ENCODE assay signal across 9 cellular contexts in the genomic region with DNA sequence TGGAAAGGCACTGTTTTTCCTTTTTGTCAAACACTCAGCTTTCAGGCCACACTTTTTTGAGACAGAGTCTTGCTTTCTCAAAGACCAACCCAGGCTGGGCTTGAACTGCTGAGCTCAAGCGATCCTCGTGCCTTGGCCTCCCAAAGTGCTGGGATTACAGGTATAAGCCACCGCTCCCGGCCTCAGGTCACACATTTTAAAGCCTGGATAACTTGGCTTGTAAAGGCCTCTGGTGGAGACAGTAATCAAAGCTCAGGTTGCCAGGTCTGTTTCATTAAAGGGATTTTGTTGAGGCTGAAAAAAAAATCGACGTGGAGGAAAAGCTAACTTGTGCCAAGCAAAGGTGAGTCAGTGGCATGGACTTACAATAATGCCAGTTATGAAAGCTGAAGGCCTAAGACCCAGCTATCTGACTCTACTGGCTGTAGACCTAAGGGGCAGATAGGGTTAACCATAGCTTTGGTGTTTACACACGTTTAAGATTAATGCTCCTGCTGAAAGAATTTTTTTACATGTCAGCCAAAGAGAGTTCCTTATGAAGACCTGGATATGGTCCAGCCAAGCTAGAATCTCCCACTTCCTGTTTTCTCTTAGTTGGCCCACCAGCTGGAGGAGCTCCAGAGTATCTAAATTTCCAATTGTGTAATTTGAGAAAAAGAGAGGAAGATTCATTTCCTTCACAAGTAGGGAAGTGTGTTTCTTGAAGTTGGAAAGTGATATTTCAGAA. TPM values are rescaled to one million over a fixed set of nuclear protein-coding genes. Genes with fewer than 3 reads are reported as not detected.
DNase-seq lines count a peak whose midpoint lies in the region; ATAC-seq, FAIRE-seq and TF ChIP-seq lines count a peak whose summit lies in the region.
"Had no signal": no experiment of that assay in that cellular context is flagged by ENCODE, and none has a peak within 500 bp of the region (broad histone marks: within the 10 kb centered on the region; RNA-seq: fewer than 3 reads in every experiment).

No MANE protein-coding gene starts in this region.

- DNase-seq in C1 segment of cervical spinal cord (lab: John Stamatoyannopoulos, UW), result peak in 8 of 14 donors; percentile 3 to 21 (median 14)
- no peak for DNase-seq in GM13977 (ENCODE audit: low spot score)
- peak; percentile 36 to 63 for DNase-seq in NOMO-1 (lab: John Stamatoyannopoulos, UW; ENCODE audit: unreplicated experiment in 2 of 2)
- DNase-seq in astrocyte (ENCODE audit: low read depth), result peak; percentile 95
- peak; percentile 57 for DNase-seq in small intestine

- H3K4me2 ChIP-seq in astrocyte (ENCODE audit: low read length), result peak overlapping the region; percentile 95

- H3K9ac ChIP-seq in astrocyte (ENCODE audit: low read length), result peak overlapping the region; percentile 92
- H3K9ac ChIP-seq in iPS-18a (ENCODE audit: low read length), result peak overlapping the region; percentile 83

- H3K27me3 ChIP-seq in astrocyte (ENCODE audit: insufficient read depth, low read length) (no peaks in the 10 kb centered on the region), iPS-18a (ENCODE audit: control insufficient read depth, insufficient read depth, low read length) (no peaks in the 10 kb centered on the region), small intestine (ENCODE audit: control insufficient read depth in 2 of 2, insufficient read depth in 2 of 2, low read length in 2 of 2) (no peaks in the 10 kb centered on the region)

- H3K4me1 ChIP-seq in astrocyte (ENCODE audit: insufficient read depth, low read length) (peaks cover 23% of the 10 kb centered on the region), iPS-18a (ENCODE audit: control insufficient read depth, low read depth, low read length) (peaks cover 6% of the 10 kb centered on the region), small intestine (ENCODE audit: control insufficient read depth in 2 of 2, insufficient read depth in 1 of 2, low read depth in 1 of 2, low read length in 1 of 2) (peaks cover under 1 to 2% of the 10 kb centered on the region in 2 donors)

- H3K9me3 ChIP-seq in astrocyte (ENCODE audit: insufficient read depth, low read depth, low read length) (no peaks in the 10 kb centered on the region), iPS-18a (ENCODE audit: control insufficient read depth, low read depth, low read length) (no peaks in the 10 kb centered on the region), small intestine (ENCODE audit: control insufficient read depth, low read depth) (no peaks in the 10 kb centered on the region)

- H4K20me1 ChIP-seq in astrocyte (ENCODE audit: insufficient read depth, low read length), result no peaks in the 10 kb centered on the region

- no peaks in the 10 kb centered on the region for H3K27me3 Mint-ChIP-seq in astrocyte (ENCODE audit: low read depth, unreplicated experiment)

- H3K9me3 Mint-ChIP-seq in astrocyte (ENCODE audit: unreplicated experiment), result no peaks in the 10 kb centered on the region

- H3K27ac ChIP-seq in astrocyte (ENCODE audit: low read depth, low read length), result peak overlapping the region; percentile 94
- H3K27ac ChIP-seq in iPS-18a (ENCODE audit: low read length), result peak overlapping the region; percentile 58
- H3K27ac ChIP-seq in small intestine (ENCODE audit: low read depth in 1 of 2, low read length in 1 of 2), result peak overlapping the region; percentile 91 to 97

- ATAC-seq in GM18519 (IDR thresholded peaks at IDR 0.05; ENCODE audit: low FRiP score, unreplicated experiment), result no peak
- no peak for ATAC-seq in GM19328 (IDR thresholded peaks at IDR 0.05; ENCODE audit: unreplicated experiment)

- peak overlapping the region; percentile 90 for H2AFZ ChIP-seq in astrocyte (ENCODE audit: low read depth, low read length)

- TF ChIP-seq CTCF in GM13977 (IDR thresholded peaks at IDR 0.05; ENCODE audit: extremely low read depth, insufficient read depth, missing control alignments) (peak; percentile 2), astrocyte (IDR thresholded peaks at IDR 0.05; ENCODE audit: insufficient read depth, low read depth, low read length) (no peak)

- H3K4me1 Mint-ChIP-seq in astrocyte (ENCODE audit: low read depth, unreplicated experiment), result peaks cover 15% of the 10 kb centered on the region

- H3K36me3 ChIP-seq in astrocyte (ENCODE audit: insufficient read depth, low read length) (peaks cover 9% of the 10 kb centered on the region), iPS-18a (ENCODE audit: control insufficient read depth, low read depth, low read length) (peaks cover 5% of the 10 kb centered on the region), small intestine (ENCODE audit: control insufficient read depth in 2 of 2, insufficient read depth in 2 of 2, low read length in 2 of 2) (no peaks in the 10 kb centered on the region)

- H3K4me3 ChIP-seq in astrocyte (ENCODE audit: insufficient read depth, low read depth, low read length), result peak overlapping the region; percentile 90
- peak overlapping the region; percentile 92 for H3K4me3 ChIP-seq in iPS-18a (ENCODE audit: low read length)
- H3K4me3 ChIP-seq in small intestine (ENCODE audit: low read depth in 1 of 2, low read length in 2 of 2), result peak overlapping the region; percentile 69 to 72

- 7 to 12% (median 8%) methylated on average over 7 of the region's 7 CpGs for WGBS in small intestine, 3 donors

- peaks cover 9% of the 10 kb centered on the region for H3K36me3 Mint-ChIP-seq in astrocyte (ENCODE audit: low read depth, unreplicated experiment)

- peak; percentile 37 for FAIRE-seq in astrocyte (lab: Jason Lieb, UNC)
- FAIRE-seq in small intestine (lab: Jason Lieb, UNC), result no peak

- peaks cover 38% of the 10 kb centered on the region for H3K79me2 ChIP-seq in astrocyte (ENCODE audit: insufficient read depth, low read length)

- no peak overlapping the region for H3K27ac Mint-ChIP-seq in astrocyte (ENCODE audit: unreplicated experiment)

- H3K4me3 Mint-ChIP-seq in astrocyte (ENCODE audit: unreplicated experiment), result no peak overlapping the region

- in situ Hi-C loops in GM13977 (cut with MboI; ENCODE audit: low pct_unique_long_range_greater_than_20kb, low sequenced_read_pairs, unreplicated experiment), result no loop called here

RNA-seq across cellular contexts. Expression of gene NBR1, which starts 0.9 kb away (rescaled TPM):
- 46.8 and 53.6 TPM in 2 replicates for total RNA-seq in astrocyte
- 10 to 100 TPM; 42.7 to 74.7 (median 62.4) TPM for polyA plus RNA-seq in small intestine

RNA-seq across cellular contexts. Expression of gene TMEM106A, which starts 39.8 kb away (rescaled TPM):
- 10.1 and 11.4 TPM in 2 replicates for total RNA-seq in astrocyte
- 1 to 10 TPM in 2 of 3 donors, under 1 TPM in 1; 0.22 to 5.9 (median 1.6) TPM for polyA plus RNA-seq in small intestine

RNA-seq across cellular contexts. Expression of gene BRCA1, which starts 46.8 kb away (rescaled TPM):
- 3.6 and 6.0 TPM in 2 replicates for total RNA-seq in astrocyte
- 1 to 10 TPM in 2 of 3 donors, under 1 TPM in 1; 0.45 to 9.7 (median 1.4) TPM for polyA plus RNA-seq in small intestine

RNA-seq across cellular contexts. Expression of gene CCDC200, which starts 56.5 kb away (rescaled TPM):
- not detected in 2 replicates for total RNA-seq in astrocyte
- polyA plus RNA-seq in small intestine, result not detected
- total RNA-seq: T-helper 2 cell treated with Interferon-gamma antibody and Interleukin-4, amounts not matched to agents 100 ng/mL and 5 ng/mL, for 36 hours had no signal
